In the genomic region with DNA sequence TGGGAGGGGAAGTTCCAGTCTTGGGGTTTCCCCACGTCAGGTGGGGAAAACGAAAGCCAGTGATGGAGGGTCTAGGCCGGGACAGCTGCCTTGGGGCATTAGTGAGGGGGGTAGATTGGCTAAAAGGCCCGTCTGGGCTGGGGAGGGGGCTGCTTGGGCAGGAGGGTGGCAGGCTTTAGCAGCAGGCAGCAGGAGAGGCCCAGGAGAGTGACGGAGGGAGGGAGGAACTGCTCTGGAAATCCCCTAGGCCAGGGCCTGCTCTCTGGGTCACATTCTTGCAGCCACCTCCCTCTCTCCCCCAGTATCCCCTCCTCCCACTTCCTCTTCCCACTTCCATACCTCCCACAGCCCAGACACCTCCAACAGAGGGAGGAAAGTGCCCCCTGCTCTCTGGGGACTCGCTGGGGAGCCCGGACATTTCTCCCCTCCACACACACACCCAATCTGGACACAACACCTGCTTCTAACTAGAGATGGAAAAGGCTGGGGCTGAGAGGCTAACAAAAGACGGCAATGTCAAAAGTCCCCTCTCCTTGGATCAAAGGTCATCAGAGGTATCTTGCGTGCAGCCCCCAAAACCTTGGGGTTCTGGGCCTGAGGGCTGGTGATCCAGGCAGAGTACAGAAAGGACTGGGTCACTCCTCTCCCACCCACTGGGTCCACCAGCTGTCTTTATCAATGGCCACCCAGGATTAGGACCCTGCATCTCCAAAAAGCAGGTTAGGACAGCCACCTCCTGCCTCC, we compare ENCODE assay signal across 1 cellular context.
TF ChIP-seq lines count a peak whose summit lies in the region.

No MANE protein-coding gene starts in this region.

TF ChIP-seq in HepG2, 621 proteins besides CTCF, POLR2A, EP300 and RAD21 (continued from another document):
- TF ChIP-seq, protein P1, sequence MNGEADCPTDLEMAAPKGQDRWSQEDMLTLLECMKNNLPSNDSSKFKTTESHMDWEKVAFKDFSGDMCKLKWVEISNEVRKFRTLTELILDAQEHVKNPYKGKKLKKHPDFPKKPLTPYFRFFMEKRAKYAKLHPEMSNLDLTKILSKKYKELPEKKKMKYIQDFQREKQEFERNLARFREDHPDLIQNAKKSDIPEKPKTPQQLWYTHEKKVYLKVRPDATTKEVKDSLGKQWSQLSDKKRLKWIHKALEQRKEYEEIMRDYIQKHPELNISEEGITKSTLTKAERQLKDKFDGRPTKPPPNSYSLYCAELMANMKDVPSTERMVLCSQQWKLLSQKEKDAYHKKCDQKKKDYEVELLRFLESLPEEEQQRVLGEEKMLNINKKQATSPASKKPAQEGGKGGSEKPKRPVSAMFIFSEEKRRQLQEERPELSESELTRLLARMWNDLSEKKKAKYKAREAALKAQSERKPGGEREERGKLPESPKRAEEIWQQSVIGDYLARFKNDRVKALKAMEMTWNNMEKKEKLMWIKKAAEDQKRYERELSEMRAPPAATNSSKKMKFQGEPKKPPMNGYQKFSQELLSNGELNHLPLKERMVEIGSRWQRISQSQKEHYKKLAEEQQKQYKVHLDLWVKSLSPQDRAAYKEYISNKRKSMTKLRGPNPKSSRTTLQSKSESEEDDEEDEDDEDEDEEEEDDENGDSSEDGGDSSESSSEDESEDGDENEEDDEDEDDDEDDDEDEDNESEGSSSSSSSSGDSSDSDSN (CRISPR knock-in tag; IDR thresholded peaks at IDR 0.05) = no peak
- TF ChIP-seq, protein P2, sequence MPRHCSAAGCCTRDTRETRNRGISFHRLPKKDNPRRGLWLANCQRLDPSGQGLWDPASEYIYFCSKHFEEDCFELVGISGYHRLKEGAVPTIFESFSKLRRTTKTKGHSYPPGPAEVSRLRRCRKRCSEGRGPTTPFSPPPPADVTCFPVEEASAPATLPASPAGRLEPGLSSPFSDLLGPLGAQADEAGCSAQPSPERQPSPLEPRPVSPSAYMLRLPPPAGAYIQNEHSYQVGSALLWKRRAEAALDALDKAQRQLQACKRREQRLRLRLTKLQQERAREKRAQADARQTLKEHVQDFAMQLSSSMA (CRISPR knock-in tag; IDR thresholded peaks at IDR 0.05) = peak; percentile 37; the same call in 1 of the 2 replicates
- TF ChIP-seq ZNF263 (CRISPR knock-in tag; IDR thresholded peaks at IDR 0.05) (peak; percentile 40; the same call in 1 of the 2 replicates), YY1 (IDR thresholded peaks at IDR 0.05; ENCODE audit: insufficient read depth, insufficient replicate concordance, low read depth, low read length) (peak; percentile 7), ZNF556 (CRISPR knock-in tag; IDR thresholded peaks at IDR 0.05; ENCODE audit: borderline replicate concordance) (peak; percentile 45; the same call in 1 of the 2 replicates), POLR2AphosphoS5 (IDR thresholded peaks at IDR 0.05; ENCODE audit: low read depth, low read length) (0 out of 2 replicates have a peak, but pooled peaks have one; percentile 21), ZFY (CRISPR knock-in tag; IDR thresholded peaks at IDR 0.05) (peak; percentile 66)
- TF ChIP-seq, protein P3, sequence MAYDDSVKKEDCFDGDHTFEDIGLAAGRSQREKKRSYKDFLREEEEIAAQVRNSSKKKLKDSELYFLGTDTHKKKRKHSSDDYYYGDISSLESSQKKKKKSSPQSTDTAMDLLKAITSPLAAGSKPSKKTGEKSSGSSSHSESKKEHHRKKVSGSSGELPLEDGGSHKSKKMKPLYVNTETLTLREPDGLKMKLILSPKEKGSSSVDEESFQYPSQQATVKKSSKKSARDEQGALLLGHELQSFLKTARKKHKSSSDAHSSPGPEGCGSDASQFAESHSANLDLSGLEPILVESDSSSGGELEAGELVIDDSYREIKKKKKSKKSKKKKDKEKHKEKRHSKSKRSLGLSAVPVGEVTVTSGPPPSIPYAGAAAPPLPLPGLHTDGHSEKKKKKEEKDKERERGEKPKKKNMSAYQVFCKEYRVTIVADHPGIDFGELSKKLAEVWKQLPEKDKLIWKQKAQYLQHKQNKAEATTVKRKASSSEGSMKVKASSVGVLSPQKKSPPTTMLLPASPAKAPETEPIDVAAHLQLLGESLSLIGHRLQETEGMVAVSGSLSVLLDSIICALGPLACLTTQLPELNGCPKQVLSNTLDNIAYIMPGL (CRISPR knock-in tag; IDR thresholded peaks at IDR 0.05; ENCODE audit: borderline replicate concordance in 1 of 2, low read depth in 1 of 2) = 0 out of 4 replicates have a peak, but pooled peaks of 1 of the 2 experiments have one; percentile 42
- TF ChIP-seq, protein P4, sequence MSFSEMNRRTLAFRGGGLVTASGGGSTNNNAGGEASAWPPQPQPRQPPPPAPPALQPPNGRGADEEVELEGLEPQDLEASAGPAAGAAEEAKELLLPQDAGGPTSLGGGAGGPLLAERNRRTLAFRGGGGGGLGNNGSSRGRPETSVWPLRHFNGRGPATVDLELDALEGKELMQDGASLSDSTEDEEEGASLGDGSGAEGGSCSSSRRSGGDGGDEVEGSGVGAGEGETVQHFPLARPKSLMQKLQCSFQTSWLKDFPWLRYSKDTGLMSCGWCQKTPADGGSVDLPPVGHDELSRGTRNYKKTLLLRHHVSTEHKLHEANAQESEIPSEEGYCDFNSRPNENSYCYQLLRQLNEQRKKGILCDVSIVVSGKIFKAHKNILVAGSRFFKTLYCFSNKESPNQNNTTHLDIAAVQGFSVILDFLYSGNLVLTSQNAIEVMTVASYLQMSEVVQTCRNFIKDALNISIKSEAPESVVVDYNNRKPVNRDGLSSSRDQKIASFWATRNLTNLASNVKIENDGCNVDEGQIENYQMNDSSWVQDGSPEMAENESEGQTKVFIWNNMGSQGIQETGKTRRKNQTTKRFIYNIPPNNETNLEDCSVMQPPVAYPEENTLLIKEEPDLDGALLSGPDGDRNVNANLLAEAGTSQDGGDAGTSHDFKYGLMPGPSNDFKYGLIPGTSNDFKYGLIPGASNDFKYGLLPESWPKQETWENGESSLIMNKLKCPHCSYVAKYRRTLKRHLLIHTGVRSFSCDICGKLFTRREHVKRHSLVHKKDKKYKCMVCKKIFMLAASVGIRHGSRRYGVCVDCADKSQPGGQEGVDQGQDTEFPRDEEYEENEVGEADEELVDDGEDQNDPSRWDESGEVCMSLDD (CRISPR knock-in tag; IDR thresholded peaks at IDR 0.05; ENCODE audit: borderline replicate concordance) = peak; percentile 46; the same call in 1 of the 2 replicates
- TF ChIP-seq, protein P5, sequence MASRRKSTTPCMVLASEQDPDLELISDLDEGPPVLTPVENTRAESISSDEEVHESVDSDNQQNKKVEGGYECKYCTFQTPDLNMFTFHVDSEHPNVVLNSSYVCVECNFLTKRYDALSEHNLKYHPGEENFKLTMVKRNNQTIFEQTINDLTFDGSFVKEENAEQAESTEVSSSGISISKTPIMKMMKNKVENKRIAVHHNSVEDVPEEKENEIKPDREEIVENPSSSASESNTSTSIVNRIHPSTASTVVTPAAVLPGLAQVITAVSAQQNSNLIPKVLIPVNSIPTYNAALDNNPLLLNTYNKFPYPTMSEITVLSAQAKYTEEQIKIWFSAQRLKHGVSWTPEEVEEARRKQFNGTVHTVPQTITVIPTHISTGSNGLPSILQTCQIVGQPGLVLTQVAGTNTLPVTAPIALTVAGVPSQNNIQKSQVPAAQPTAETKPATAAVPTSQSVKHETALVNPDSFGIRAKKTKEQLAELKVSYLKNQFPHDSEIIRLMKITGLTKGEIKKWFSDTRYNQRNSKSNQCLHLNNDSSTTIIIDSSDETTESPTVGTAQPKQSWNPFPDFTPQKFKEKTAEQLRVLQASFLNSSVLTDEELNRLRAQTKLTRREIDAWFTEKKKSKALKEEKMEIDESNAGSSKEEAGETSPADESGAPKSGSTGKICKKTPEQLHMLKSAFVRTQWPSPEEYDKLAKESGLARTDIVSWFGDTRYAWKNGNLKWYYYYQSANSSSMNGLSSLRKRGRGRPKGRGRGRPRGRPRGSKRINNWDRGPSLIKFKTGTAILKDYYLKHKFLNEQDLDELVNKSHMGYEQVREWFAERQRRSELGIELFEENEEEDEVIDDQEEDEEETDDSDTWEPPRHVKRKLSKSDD (CRISPR knock-in tag; IDR thresholded peaks at IDR 0.05; ENCODE audit: low read depth) = no peak
